ENCODE assay signal across 17 cellular contexts in the genomic region with DNA sequence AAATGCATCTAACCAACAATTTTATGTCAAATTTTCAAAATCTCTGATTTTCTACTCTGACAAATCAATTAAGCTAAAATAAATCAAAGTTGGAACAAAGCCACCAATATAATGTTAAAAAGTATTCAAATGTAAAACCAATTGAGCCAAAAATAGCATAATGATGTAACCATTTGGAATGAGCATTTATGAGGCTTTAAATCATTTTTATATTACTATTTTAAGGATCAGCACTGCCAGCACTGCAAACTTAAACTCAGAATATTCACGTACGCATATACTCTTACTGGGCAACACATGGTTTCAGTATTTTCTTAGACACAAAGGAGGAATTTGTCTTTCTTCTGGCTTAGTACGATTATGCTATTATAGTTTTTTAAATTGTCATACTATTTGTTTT. TPM values are rescaled to one million over a fixed set of nuclear protein-coding genes. Genes with fewer than 3 reads are reported as not detected.
DNase-seq lines count a peak whose midpoint lies in the region; ATAC-seq, FAIRE-seq and TF ChIP-seq lines count a peak whose summit lies in the region.
"Had no signal": no experiment of that assay in that cellular context is flagged by ENCODE, and none has a peak within 500 bp of the region (broad histone marks: within the 10 kb centered on the region; RNA-seq: fewer than 3 reads in every experiment).

No MANE protein-coding gene starts in this region.

- peaks cover 0 to 29% of the 10 kb centered on the region in 2 experiments for H3K36me3 ChIP-seq in SK-N-SH (replicated peaks in 1 of 2; ENCODE audit: control insufficient read depth in 1 of 2, insufficient read depth in 2 of 2, low read length in 1 of 2)
- H3K36me3 ChIP-seq in uterus, result no peaks in the 10 kb centered on the region

- H3K4me1 ChIP-seq in SK-N-SH (ENCODE audit: control insufficient read depth in 1 of 2, insufficient read depth in 2 of 2, low read depth in 1 of 2, low read length in 1 of 2) (peaks cover 44 to 56% of the 10 kb centered on the region in 2 experiments), uterus (peaks cover 0 to 21% of the 10 kb centered on the region in 2 donors)

- no TSS peak for BruUV-seq in MCF 10A (replicated peaks; lab: Mats Ljungman, UMichigan)

- no peak for TF ChIP-seq CTCF in SK-N-SH (IDR thresholded peaks at IDR 0.05)
- TF ChIP-seq CTCF in nephron (IDR thresholded peaks at IDR 0.05; ENCODE audit: unreplicated experiment in 3 of 3), result no peak
- no peak for TF ChIP-seq CTCF in uterus (IDR thresholded peaks at IDR 0.05)
- no peak for TF ChIP-seq CTCF in MCF 10A (IDR thresholded peaks at IDR 0.05; ENCODE audit: unreplicated experiment)

- peaks cover 37% of the 10 kb centered on the region for H3K36me3 Mint-ChIP-seq in nephron (ENCODE audit: low read depth)
- H3K36me3 Mint-ChIP-seq in MCF 10A (ENCODE audit: insufficient read depth, unreplicated experiment), result peaks cover 9% of the 10 kb centered on the region

- CTCF ChIA-PET in SK-N-SH (lab: Yijun Ruan, JAX) (interaction anchor here (0.7 to 2.6 kb wide), 7 partner anchors 10 to 83 kb away, joined by 3 to 8 read pairs (median 6); no protein-coding TSS in a partner anchor), MCF 10A (lab: Yijun Ruan, JAX) (no interaction called here)

- H3K27me3 Mint-ChIP-seq in nephron (ENCODE audit: low read depth) (no peaks in the 10 kb centered on the region), MCF 10A (ENCODE audit: insufficient read depth, unreplicated experiment) (no peaks in the 10 kb centered on the region)
- H3K27me3 Mint-ChIP-seq: CD4-positive, alpha-beta T cell had no signal

- no peak overlapping the region for H3K4me3 ChIP-seq in SK-N-SH (ENCODE audit: low read depth in 2 of 2, low read length in 1 of 2)
- no peak overlapping the region for H3K4me3 ChIP-seq in uterus
- H3K4me3 ChIP-seq: K562 had no signal

- no peaks in the 10 kb centered on the region for H3K9me2 ChIP-seq in SK-N-SH

- H3K9me3 Mint-ChIP-seq in nephron (peaks cover 14% of the 10 kb centered on the region), MCF 10A (ENCODE audit: unreplicated experiment) (no peaks in the 10 kb centered on the region)

- H3F3A ChIP-seq in SK-N-SH (replicated peaks; ENCODE audit: insufficient read depth), result peaks cover 66% of the 10 kb centered on the region

- H3K4me3 Mint-ChIP-seq in nephron (no peak overlapping the region), MCF 10A (ENCODE audit: unreplicated experiment) (no peak overlapping the region)
- H3K4me3 Mint-ChIP-seq: CD4-positive, alpha-beta T cell had no signal

- peaks cover 5% of the 10 kb centered on the region; the same call in 1 of the 2 replicates for H3K9me3 ChIP-seq in SK-N-SH
- H3K9me3 ChIP-seq in uterus, result no peaks in the 10 kb centered on the region
- H3K9me3 ChIP-seq: BE2C had no signal

- H3K27ac ChIP-seq in SK-N-SH (ENCODE audit: low read depth in 2 of 2, low read length in 1 of 2) (peak overlapping the region; percentile 97 to 100), uterus (peak overlapping the region; percentile 61 to 86)
- H3K27ac ChIP-seq: 22Rv1 had no signal

- H3K27ac Mint-ChIP-seq in nephron (peak overlapping the region in 2 of 3 experiments; percentile 4 to 12), MCF 10A (ENCODE audit: low read depth, unreplicated experiment) (no peak overlapping the region)
- H3K27ac Mint-ChIP-seq: CD4-positive, alpha-beta T cell had no signal

- WGBS in SK-N-SH (ENCODE audit: low lambda C conversion rate), result 89% methylated on average over 3 of the region's 3 CpGs

- no peak for TF ChIP-seq EP300 in SK-N-SH (IDR thresholded peaks at IDR 0.05; ENCODE audit: borderline replicate concordance in 1 of 2, low read depth in 1 of 2, low read length in 1 of 2)

- no peak for TF ChIP-seq POLR2A in uterus (IDR thresholded peaks at IDR 0.05)

- peak; percentile 12 for FAIRE-seq in endometrium (lab: Jason Lieb, UNC)
- FAIRE-seq: K562 had no signal

- 0 out of 2 replicates have a peak overlapping the region, but pooled peaks have one; percentile 9 for H3K9ac ChIP-seq in SK-N-SH

- H3K4me1 Mint-ChIP-seq in nephron, result peaks cover 61% of the 10 kb centered on the region
- H3K4me1 Mint-ChIP-seq in MCF 10A (ENCODE audit: insufficient read depth, unreplicated experiment), result peaks cover 19% of the 10 kb centered on the region

- ATAC-seq in SK-N-SH treated with all-trans-retinoic acid at 6 μM for 48 hours (no peak), GM18858 (IDR thresholded peaks at IDR 0.05; ENCODE audit: unreplicated experiment) (no peak)
- ATAC-seq: HCT116, K562 had no signal

- POLR2A ChIA-PET in SK-N-SH (lab: Yijun Ruan, JAX), result no interaction called here
- POLR2A ChIA-PET in MCF 10A (lab: Yijun Ruan, JAX), result no interaction called here

- DNase-seq in SK-N-SH, result no peak
- no peak for DNase-seq in uterus
- DNase-seq in MCF 10A (ENCODE audit: unreplicated experiment), result no peak
- DNase-seq in ecto neural progenitor cell (ENCODE audit: low spot score), result no peak
- DNase-seq: BE2C; CD4-positive, alpha-beta T cell; NCI-H1436; NCI-H2029 treated with DMSO at 0.1 percent for 48 hours; NCI-H748 treated with DMSO at 0.1 percent for 48 hours; OCI-M1 had no signal

- TF ChIP-seq RAD21 in SK-N-SH (IDR thresholded peaks at IDR 0.05; ENCODE audit: low read length), result no peak

- H3K27me3 ChIP-seq in SK-N-SH (ENCODE audit: insufficient read depth) (no peaks in the 10 kb centered on the region), uterus (no peaks in the 10 kb centered on the region)
- H3K27me3 ChIP-seq: BE2C had no signal

- intact Hi-C loops in uterus (cut with DNase I; ENCODE audit: low total_unique reads), result no loop called here
- intact Hi-C loops in MCF 10A (cut with micrococcal nuclease), result no loop called here

- peak overlapping the region; percentile 38 for H3K4me2 ChIP-seq in SK-N-SH

- peaks cover 24% of the 10 kb centered on the region for H4K20me1 ChIP-seq in SK-N-SH (ENCODE audit: insufficient read depth)

- peaks cover 100% of the 10 kb centered on the region for H3K79me2 ChIP-seq in SK-N-SH (ENCODE audit: insufficient read depth)

- no peak overlapping the region for H2AFZ ChIP-seq in SK-N-SH (ENCODE audit: low read depth)

TF ChIP-seq in SK-N-SH, 30 proteins besides CTCF, POLR2A, EP300 and RAD21:
- TF ChIP-seq NRF1 (IDR thresholded peaks at IDR 0.05; ENCODE audit: low read depth, low read length) (no peak), MEF2A (IDR thresholded peaks at IDR 0.05; ENCODE audit: borderline replicate concordance, low read depth) (0 out of 2 replicates have a peak, but pooled peaks have one; percentile 31)

TF ChIP-seq in SK-N-SH treated with all-trans-retinoic acid at 6 μM for 48 hours, 23 proteins besides CTCF, POLR2A, EP300 and RAD21:
- no peak for TF ChIP-seq ESRRG (CRISPR knock-in tag; IDR thresholded peaks at IDR 0.05)
- TF ChIP-seq OSR1 (CRISPR knock-in tag; IDR thresholded peaks at IDR 0.05), result no peak
- no peak for TF ChIP-seq TCF4 (CRISPR knock-in tag; IDR thresholded peaks at IDR 0.05; ENCODE audit: borderline replicate concordance)
- no peak for TF ChIP-seq ZFP30 (CRISPR knock-in tag; IDR thresholded peaks at IDR 0.05)
- TF ChIP-seq CSDC2 (CRISPR knock-in tag; IDR thresholded peaks at IDR 0.05), result no peak
- TF ChIP-seq ZNF565 (CRISPR knock-in tag; conservative IDR thresholded peaks at IDR 0.05; ENCODE audit: low read depth), result no peak
- no peak for TF ChIP-seq TOX (CRISPR knock-in tag; IDR thresholded peaks at IDR 0.05; ENCODE audit: borderline replicate concordance)
- no peak for TF ChIP-seq POU6F1 (CRISPR knock-in tag; IDR thresholded peaks at IDR 0.05; ENCODE audit: borderline replicate concordance, low read depth)
- TF ChIP-seq PPARA (CRISPR knock-in tag; IDR thresholded peaks at IDR 0.05; ENCODE audit: borderline replicate concordance), result no peak
- TF ChIP-seq SNAI2 (CRISPR knock-in tag; IDR thresholded peaks at IDR 0.05), result no peak
- TF ChIP-seq ZNF70 (CRISPR knock-in tag; IDR thresholded peaks at IDR 0.05), result no peak
- TF ChIP-seq GLIS3 (CRISPR knock-in tag; IDR thresholded peaks at IDR 0.05), result no peak
- no peak for TF ChIP-seq BACH2 (CRISPR knock-in tag; IDR thresholded peaks at IDR 0.05; ENCODE audit: borderline replicate concordance)
- TF ChIP-seq ZNF8 (CRISPR knock-in tag; IDR thresholded peaks at IDR 0.05), result no peak
- TF ChIP-seq RARB (CRISPR knock-in tag; IDR thresholded peaks at IDR 0.05), result no peak
- TF ChIP-seq ISL1 (CRISPR knock-in tag; IDR thresholded peaks at IDR 0.05), result no peak
- no peak for TF ChIP-seq CSRNP3 (CRISPR knock-in tag; IDR thresholded peaks at IDR 0.05)

RNA-seq across cellular contexts. Expression of gene AFAP1, which starts 52.2 kb away (rescaled TPM):
- 40.6 and 67.9 TPM in 2 replicates for polyA plus RNA-seq in SK-N-SH (2012; rRNA removed)
- polyA plus RNA-seq in SK-N-SH (2012; cell fraction: cytosol; rRNA removed), result 48.9 and 59.9 TPM in 2 replicates
- polyA plus RNA-seq in SK-N-SH (2012; cell fraction: nucleus; rRNA removed), result 89.8 and 105 TPM in 2 replicates
- total RNA-seq in uterus (10 to 100 TPM in 2 of 4 donors, 1 to 10 TPM in 2; 8.2 to 55.0 (median 28.9) TPM), MCF 10A (2022) (22.5 and 29.4 TPM in 2 replicates)
